In the genomic region with DNA sequence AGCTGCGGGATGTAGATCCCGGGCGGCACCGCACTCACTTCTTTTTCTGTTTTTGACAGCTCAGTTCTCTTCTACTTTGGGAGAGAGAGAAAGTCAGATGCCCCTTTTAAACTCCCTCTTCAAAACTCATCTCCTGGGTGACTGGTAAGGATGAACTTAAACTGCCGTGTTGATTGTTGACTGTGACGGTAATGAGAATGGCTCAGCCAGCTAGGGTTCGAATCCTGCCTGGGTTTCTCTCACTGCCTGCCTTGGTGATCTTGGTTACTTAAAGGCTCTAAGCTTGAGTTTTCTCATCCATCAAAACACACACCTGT, we compare ENCODE assay signal across 1 cellular context.
TF ChIP-seq lines count a peak whose summit lies in the region.

No MANE protein-coding gene starts in this region.

TF ChIP-seq in IMR-90, 13 proteins besides CTCF, POLR2A, EP300 and RAD21 (continued from another document):
- TF ChIP-seq USF2 (IDR thresholded peaks at IDR 0.05; ENCODE audit: low read depth, low read length), result no peak
